10 cellular contexts compared by ENCODE assay signal in genomic region chr7:5354460-5355279, GRCh38.
A peak's percentile ranks its signal among the peaks of the same experiment; 100 is the strongest.
DNase-seq lines count a peak whose midpoint lies in the region; ATAC-seq and TF ChIP-seq lines count a peak whose summit lies in the region.
"Had no signal": no experiment of that assay in that cellular context is flagged by ENCODE, and none has a peak within 500 bp of the region (broad histone marks: within the 10 kb centered on the region; RNA-seq: fewer than 3 reads in every experiment).

No MANE protein-coding gene starts in this region.

- no peaks in the 10 kb centered on the region for H3K27me3 ChIP-seq in upper lobe of right lung

- no peaks in the 10 kb centered on the region for H3K9me3 Mint-ChIP-seq in activated CD4-positive, alpha-beta T cell treated with anti-CD3 and anti-CD28 coated beads, Interleukin-2, amount 10 ng/mL, durations not matched to agents 7 days and 5 days
- H3K9me3 Mint-ChIP-seq: activated CD4-positive, alpha-beta memory T cell treated with anti-CD3 and anti-CD28 coated beads for 36 hours; memory B cell had no signal

- peaks cover 87% of the 10 kb centered on the region for H3K36me3 ChIP-seq in upper lobe of right lung

- H3K4me1 ChIP-seq in upper lobe of right lung, result peaks cover 20% of the 10 kb centered on the region

- H3K27me3 Mint-ChIP-seq in activated CD4-positive, alpha-beta T cell treated with anti-CD3 and anti-CD28 coated beads, Interleukin-2, amount 10 ng/mL, durations not matched to agents 7 days and 5 days, result no peaks in the 10 kb centered on the region
- H3K27me3 Mint-ChIP-seq: activated CD4-positive, alpha-beta memory T cell treated with anti-CD3 and anti-CD28 coated beads for 36 hours; memory B cell had no signal

- H3K4me3 Mint-ChIP-seq in activated CD4-positive, alpha-beta T cell treated with anti-CD3 and anti-CD28 coated beads, Interleukin-2, amount 10 ng/mL, durations not matched to agents 7 days and 5 days, result no peak overlapping the region
- H3K4me3 Mint-ChIP-seq: activated CD4-positive, alpha-beta memory T cell treated with anti-CD3 and anti-CD28 coated beads for 36 hours; memory B cell had no signal

- TF ChIP-seq CTCF in upper lobe of right lung (IDR thresholded peaks at IDR 0.05), result no peak

- intact Hi-C loops in left colon (cut with DNase I, micrococcal nuclease), result no loop called here
- intact Hi-C loops in upper lobe of right lung (cut with DNase I), result no loop called here

- ATAC-seq in left colon (peak; percentile 87), upper lobe of right lung (peak; percentile 3), HG03108 (IDR thresholded peaks at IDR 0.05; ENCODE audit: unreplicated experiment) (no peak)

- POLR2A ChIA-PET in activated CD4-positive, alpha-beta T cell treated with anti-CD3 and anti-CD28 coated beads, Interleukin-2, amount 10 ng/mL, durations not matched to agents 7 days and 5 days (lab: Charles Lee), result no interaction called here

- peaks cover 9% of the 10 kb centered on the region for H3K4me1 Mint-ChIP-seq in activated CD4-positive, alpha-beta T cell treated with anti-CD3 and anti-CD28 coated beads, Interleukin-2, amount 10 ng/mL, durations not matched to agents 7 days and 5 days

- H3K9me3 ChIP-seq in upper lobe of right lung, result no peaks in the 10 kb centered on the region

- no peak overlapping the region for H3K4me3 ChIP-seq in upper lobe of right lung

- DNase-seq in activated CD4-positive, alpha-beta T cell treated with anti-CD3 and anti-CD28 coated beads, Interleukin-2, amount 10 ng/mL, durations not matched to agents 7 days and 5 days, result no peak
- no peak for DNase-seq in activated CD4-positive, alpha-beta T cell treated with anti-CD3 and anti-CD28 coated beads, Interleukin-2, amount 50 U/mL, for 1 hour
- peak; percentile 63 for DNase-seq in cerebellar cortex (ENCODE audit: low spot score)
- peak; percentile 82 to 93 for DNase-seq in left colon
- DNase-seq in upper lobe of right lung, result no peak
- no peak for DNase-seq in NCI-H187 treated with DMSO at 0.1 percent for 48 hours (lab: John Stamatoyannopoulos, UW)
- DNase-seq in SIG-M5 (lab: John Stamatoyannopoulos, UW), result no peak
- DNase-seq: activated CD4-positive, alpha-beta memory T cell treated with anti-CD3 and anti-CD28 coated beads for 36 hours had no signal

- CTCF ChIA-PET in activated CD4-positive, alpha-beta T cell treated with anti-CD3 and anti-CD28 coated beads, Interleukin-2, amount 10 ng/mL, durations not matched to agents 7 days and 5 days (lab: Charles Lee), result interaction anchor here (1.0 to 1.5 kb wide), 2 partner anchors 11 to 13 kb away, joined by 3 to 8 read pairs; no protein-coding TSS in a partner anchor

- peaks cover 40% of the 10 kb centered on the region for H3K36me3 Mint-ChIP-seq in activated CD4-positive, alpha-beta T cell treated with anti-CD3 and anti-CD28 coated beads, Interleukin-2, amount 10 ng/mL, durations not matched to agents 7 days and 5 days (ENCODE audit: low read depth)

- no peak overlapping the region for H3K27ac ChIP-seq in upper lobe of right lung

- H3K27ac Mint-ChIP-seq in activated CD4-positive, alpha-beta T cell treated with anti-CD3 and anti-CD28 coated beads, Interleukin-2, amount 10 ng/mL, durations not matched to agents 7 days and 5 days, result peak overlapping the region; percentile 37
- H3K27ac Mint-ChIP-seq: activated CD4-positive, alpha-beta memory T cell treated with anti-CD3 and anti-CD28 coated beads for 36 hours; memory B cell had no signal

Comparison
In these comparisons a context has a peak if more than half of its experiments do, and no peak if none do; other contexts are left out.
1. DNase-seq: peak in cerebellar cortex (single experiment) and left colon (2 of 2); none in activated CD4-positive, alpha-beta T cell treated with anti-CD3 and anti-CD28 coated beads, Interleukin-2, amount 10 ng/mL, durations not matched to agents 7 days and 5 days (single experiment), activated CD4-positive, alpha-beta T cell treated with anti-CD3 and anti-CD28 coated beads, Interleukin-2, amount 50 U/mL, for 1 hour (single experiment), upper lobe of right lung (single experiment), NCI-H187 treated with DMSO at 0.1 percent for 48 hours (single experiment) and SIG-M5 (single experiment).